19 cellular contexts compared by ENCODE assay signal in genomic region chr16:84450176-84450865, GRCh38.
"Had no signal": no experiment of that assay in that cellular context is flagged by ENCODE, and none has a peak within 500 bp of the region (broad histone marks: within the 10 kb centered on the region; RNA-seq: fewer than 3 reads in every experiment).

No MANE protein-coding gene starts in this region.

- H3K27me3 Mint-ChIP-seq: progenitor cell of endocrine pancreas had no signal

- ATAC-seq: activated CD4-positive, CD25-positive, alpha-beta regulatory T cell treated with anti-CD3 and anti-CD28 coated beads, Interleukin-2, amount 50 U/mL, for 24 hours; body of pancreas; gastrocnemius medialis had no signal

- H3K36me3 Mint-ChIP-seq: activated naive CD4-positive, alpha-beta T cell treated with anti-CD3 and anti-CD28 coated beads, Interleukin-2, amount 50 U/mL, for 72 hours; naive B cell had no signal

- H3K4me1 Mint-ChIP-seq: naive B cell had no signal

- H3K4me3 Mint-ChIP-seq: naive B cell; T-helper 2 cell treated with Interferon-gamma antibody and Interleukin-4, amounts not matched to agents 5 μg/mL and 100 μg/mL, for 36 hours had no signal

- H3K36me3 ChIP-seq: gastrocnemius medialis, heart left ventricle, right atrium auricular region had no signal

- H3K27ac Mint-ChIP-seq: activated naive CD4-positive, alpha-beta T cell treated with anti-CD3 and anti-CD28 coated beads, Interleukin-2, amount 50 U/mL, for 72 hours; naive B cell; progenitor cell of endocrine pancreas; T-helper 2 cell treated with Interferon-gamma antibody and Interleukin-4, amounts not matched to agents 5 μg/mL and 100 μg/mL, for 36 hours had no signal

- H3K9me3 Mint-ChIP-seq: activated naive CD4-positive, alpha-beta T cell treated with anti-CD3 and anti-CD28 coated beads, Interleukin-2, amount 50 U/mL, for 72 hours; naive B cell; T-helper 2 cell treated with Interferon-gamma antibody and Interleukin-4, amounts not matched to agents 5 μg/mL and 100 μg/mL, for 36 hours had no signal

- H3K9me3 ChIP-seq: body of pancreas, gastrocnemius medialis, heart left ventricle, right atrium auricular region had no signal

- H3K4me1 ChIP-seq: body of pancreas, gastrocnemius medialis, heart left ventricle, right atrium auricular region had no signal

- H3K4me3 ChIP-seq: body of pancreas, gastrocnemius medialis, heart left ventricle, lung, right atrium auricular region, skin epidermis had no signal

- H3K27ac ChIP-seq: body of pancreas, gastrocnemius medialis, heart left ventricle, right atrium auricular region, skin epidermis had no signal

- H3K27me3 ChIP-seq: right atrium auricular region had no signal

- DNase-seq: activated gamma-delta T cell; amygdala; central memory CD4-positive, alpha-beta T cell; cortex of kidney; effector CD4-positive, alpha-beta T cell; gastrocnemius medialis; heart left ventricle; naive B cell; nucleus accumbens; stimulated activated CD4-positive, alpha-beta T cell treated with anti-CD3 and anti-CD28 coated beads, Interleukin-4, amount 100 ng/mL, for 24 hours; stimulated activated naive CD4-positive, alpha-beta T cell treated with Interleukin-2 at 50 U/mL for 16 hours had no signal
